ENCODE assay signal across 11 cellular contexts in the genomic region with DNA sequence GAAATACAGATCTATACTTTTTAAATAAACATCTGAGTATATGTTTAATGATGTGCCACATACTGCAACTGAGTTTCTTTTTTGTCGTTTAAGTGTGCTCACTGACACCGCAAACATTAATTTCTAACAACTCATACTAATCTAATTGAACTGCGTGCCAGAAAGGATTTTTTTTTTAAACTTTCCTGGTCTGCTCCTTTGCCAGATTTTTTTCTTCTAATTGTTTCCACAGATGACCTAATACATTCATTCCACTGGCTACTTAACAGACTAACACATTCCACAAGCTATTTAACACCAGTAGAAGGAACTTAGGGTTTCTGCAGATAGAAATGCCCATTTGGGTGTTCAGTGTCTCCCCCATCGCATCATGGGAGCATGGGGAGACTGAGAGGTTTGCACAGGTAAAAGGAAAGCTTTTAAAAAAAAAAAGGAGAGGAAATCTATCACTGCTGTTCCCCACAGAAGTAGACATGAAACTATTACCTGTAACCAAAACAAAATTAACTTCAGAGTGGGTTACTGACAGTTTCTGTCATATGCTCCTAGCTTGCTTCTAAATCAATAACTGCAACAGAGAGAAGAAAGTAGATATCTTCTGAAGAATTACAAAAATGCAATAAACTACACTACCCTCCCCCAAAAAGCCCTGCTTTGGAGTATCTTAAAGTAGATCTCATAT. TPM values are rescaled to one million over a fixed set of nuclear protein-coding genes. Genes with fewer than 3 reads are reported as not detected.
A peak's percentile ranks its signal among the peaks of the same experiment; 100 is the strongest.
DNase-seq lines count a peak whose midpoint lies in the region; ATAC-seq, FAIRE-seq and TF ChIP-seq lines count a peak whose summit lies in the region.
"Had no signal": no experiment of that assay in that cellular context is flagged by ENCODE, and none has a peak within 500 bp of the region (broad histone marks: within the 10 kb centered on the region; RNA-seq: fewer than 3 reads in every experiment).

No MANE protein-coding gene starts in this region.

- H3K9ac ChIP-seq in GM12878 (ENCODE audit: control insufficient read depth, insufficient read depth, low read length), result no peak overlapping the region

- intact Hi-C loops in activated naive CD4-positive, alpha-beta T cell treated with anti-CD3 and anti-CD28 coated beads for 36 hours (cut with micrococcal nuclease), result loop anchor here (1.0 kb wide), 1 partner anchor 16 kb away; no protein-coding TSS in a partner anchor
- intact Hi-C loops in GM12878 (cut with micrococcal nuclease; ENCODE audit: unreplicated experiment) (no loop called here), lower leg skin (cut with DNase I; ENCODE audit: low total_unique reads) (no loop called here)

- TF ChIP-seq EP300 in GM12878 (IDR thresholded peaks at IDR 0.05; ENCODE audit: borderline replicate concordance in 1 of 2, control insufficient read depth in 1 of 2, low read depth in 2 of 2, low read length in 2 of 2), result no peak

- peak overlapping the region; percentile 92 for H3K27ac Mint-ChIP-seq in activated naive CD4-positive, alpha-beta T cell treated with anti-CD3 and anti-CD28 coated beads for 36 hours
- peak overlapping the region; percentile 84 to 94 for H3K27ac Mint-ChIP-seq in stimulated activated naive CD8-positive, alpha-beta T cell treated with anti-CD3 and anti-CD28 coated beads, Interleukin-15, amount 100 ng/mL, for 72 hours

- POLR2A ChIA-PET in GM12878 (lab: Charles Lee), result interaction anchor here (0.6 to 2.8 kb wide), 12 partner anchors 12 to 167 kb away, joined by 3 to 23 read pairs (median 3); no protein-coding TSS in a partner anchor

- H3K4me3 ChIP-seq in GM12878, result no peak overlapping the region
- H3K4me3 ChIP-seq in lower leg skin (ENCODE audit: low read depth, poor library complexity, severe bottlenecking), result no peak overlapping the region
- H3K4me3 ChIP-seq: MG63 had no signal

- H3K27ac ChIP-seq in GM12878 (ENCODE audit: control insufficient read depth, insufficient read depth), result peak overlapping the region; percentile 88

- H3K27me3 Mint-ChIP-seq in activated naive CD4-positive, alpha-beta T cell treated with anti-CD3 and anti-CD28 coated beads for 36 hours (ENCODE audit: low read depth), result no peaks in the 10 kb centered on the region
- H3K27me3 Mint-ChIP-seq in stimulated activated naive CD8-positive, alpha-beta T cell treated with anti-CD3 and anti-CD28 coated beads, Interleukin-15, amount 100 ng/mL, for 72 hours, result no peaks in the 10 kb centered on the region

- H4K20me1 ChIP-seq in GM12878 (ENCODE audit: control insufficient read depth, insufficient read depth), result no peaks in the 10 kb centered on the region

- SMC1A ChIA-PET in GM12878 (lab: Charles Lee; ENCODE audit: uncharacterized antibody, unreplicated experiment), result interaction anchor here (0.6 to 5.9 kb wide), 26 partner anchors 8 to 212 kb away, joined by 3 to 75 read pairs (median 5); no protein-coding TSS in a partner anchor

- TF ChIP-seq POLR2A in GM12878 (IDR thresholded peaks at IDR 0.05; ENCODE audit: low read depth, low read length) (no peak), lower leg skin (IDR thresholded peaks at IDR 0.05) (no peak)

- CTCF ChIA-PET in activated naive CD4-positive, alpha-beta T cell treated with anti-CD3 and anti-CD28 coated beads for 36 hours (lab: Charles Lee), result interaction anchor here (0.6 to 2.0 kb wide), 5 partner anchors 15 to 113 kb away, joined by 4 to 8 read pairs (median 6); no protein-coding TSS in a partner anchor
- CTCF ChIA-PET in GM12878 (lab: Yijun Ruan, JAX), result interaction anchor here (0.5 to 2.6 kb wide), 13 partner anchors 8 to 207 kb away, joined by 3 to 7 read pairs (median 4); no protein-coding TSS in a partner anchor

- peaks cover 4% of the 10 kb centered on the region for H3K36me3 Mint-ChIP-seq in activated naive CD4-positive, alpha-beta T cell treated with anti-CD3 and anti-CD28 coated beads for 36 hours (ENCODE audit: low read depth)

- TF ChIP-seq RAD21 in GM12878 (IDR thresholded peaks at IDR 0.05; ENCODE audit: insufficient read depth, low read depth, low read length), result no peak

- peaks cover 21% of the 10 kb centered on the region for H3K4me1 ChIP-seq in GM12878 (ENCODE audit: control insufficient read depth, insufficient read depth, low read length)

- no peak overlapping the region for H2AFZ ChIP-seq in GM12878 (ENCODE audit: control insufficient read depth, low read depth, low read length)

- H3K4me3 Mint-ChIP-seq in activated naive CD4-positive, alpha-beta T cell treated with anti-CD3 and anti-CD28 coated beads for 36 hours, result peak overlapping the region; percentile 70
- H3K4me3 Mint-ChIP-seq in stimulated activated naive CD8-positive, alpha-beta T cell treated with anti-CD3 and anti-CD28 coated beads, Interleukin-15, amount 100 ng/mL, for 72 hours, result peak overlapping the region; percentile 73 to 78

- no peak for TF ChIP-seq CTCF in GM12878 (IDR thresholded peaks at IDR 0.05 in 2 of 3, conservative IDR thresholded peaks at IDR 0.05 in 1 of 3; ENCODE audit: control insufficient read depth in 2 of 3, extremely low read depth in 1 of 3, insufficient read depth in 1 of 3, low read depth in 3 of 3, low read length in 3 of 3)
- TF ChIP-seq CTCF in lower leg skin (IDR thresholded peaks at IDR 0.05), result no peak

- 65% methylated on average over 4 of the region's 4 CpGs for WGBS in GM12878 (ENCODE audit: insufficient coverage, insufficient replicate concordance, low lambda C conversion rate, missing lambda C conversion rate)
- 43 to 52% methylated on average over 4 of the region's 4 CpGs for WGBS in lower leg skin, 2 donors

- ATAC-seq in HG03135 (IDR thresholded peaks at IDR 0.05; ENCODE audit: unreplicated experiment) (peak; percentile 31), GM12878 (peak; percentile 36)
- no peak for ATAC-seq in stimulated activated naive CD8-positive, alpha-beta T cell treated with anti-CD3 and anti-CD28 coated beads, Interleukin-15, amount 100 ng/mL, for 72 hours

- in situ Hi-C loops in GM12878 (cut with MboI), result no loop called here

- RAD21 ChIA-PET in GM12878 (lab: Charles Lee; ENCODE audit: unreplicated experiment), result interaction anchor here (0.6 to 3.5 kb wide), 19 partner anchors 8 to 118 kb away, joined by 3 to 34 read pairs (median 6); no protein-coding TSS in a partner anchor

- peaks cover 30% of the 10 kb centered on the region for H3K4me1 Mint-ChIP-seq in activated naive CD4-positive, alpha-beta T cell treated with anti-CD3 and anti-CD28 coated beads for 36 hours (ENCODE audit: low read depth)
- peaks cover 34% of the 10 kb centered on the region for H3K4me1 Mint-ChIP-seq in stimulated activated naive CD8-positive, alpha-beta T cell treated with anti-CD3 and anti-CD28 coated beads, Interleukin-15, amount 100 ng/mL, for 72 hours

- DNase-seq in activated naive CD4-positive, alpha-beta T cell treated with anti-CD3 and anti-CD28 coated beads for 36 hours, result no peak
- no peak for DNase-seq in activated naive CD4-positive, alpha-beta T cell treated with Interleukin-2 at 50 U/mL for 16 hours
- DNase-seq in GM12878 (ENCODE audit: low read depth, low spot score) (no peak), DMS79 (lab: John Stamatoyannopoulos, UW) (no peak), lower leg skin (ENCODE audit: low spot score in 2 of 2) (no peak), NOMO-1 treated with DMSO at 0.1 percent for 48 hours (lab: John Stamatoyannopoulos, UW; ENCODE audit: unreplicated experiment) (no peak)
- DNase-seq in stimulated activated naive CD8-positive, alpha-beta T cell treated with anti-CD3 and anti-CD28 coated beads, Interleukin-15, amount 100 ng/mL, for 72 hours, result no peak
- DNase-seq: activated effector memory CD4-positive, alpha-beta T cell treated with anti-CD3 and anti-CD28 coated beads, Interleukin-2, amount 50 U/mL, for 16 hours; AML-193; MG63 had no signal

- peaks cover 87% of the 10 kb centered on the region for H3K79me2 ChIP-seq in GM12878 (ENCODE audit: control insufficient read depth, insufficient read depth, low read length)

- no peak for FAIRE-seq in GM12878 (lab: Jason Lieb, UNC)

- no peaks in the 10 kb centered on the region for H3K9me3 Mint-ChIP-seq in activated naive CD4-positive, alpha-beta T cell treated with anti-CD3 and anti-CD28 coated beads for 36 hours
- H3K9me3 Mint-ChIP-seq in stimulated activated naive CD8-positive, alpha-beta T cell treated with anti-CD3 and anti-CD28 coated beads, Interleukin-15, amount 100 ng/mL, for 72 hours, result no peaks in the 10 kb centered on the region

- peak overlapping the region; percentile 57 for H3K4me2 ChIP-seq in GM12878 (ENCODE audit: control insufficient read depth, insufficient read depth)

- H3K36me3 ChIP-seq in GM12878 (ENCODE audit: control insufficient read depth in 2 of 2, insufficient read depth in 2 of 2, low read length in 1 of 2), result peaks cover 0 to 4% of the 10 kb centered on the region in 2 experiments; a peak in 3 of 4 replicates
- H3K36me3 ChIP-seq: MG63 had no signal

- H3K9me3 ChIP-seq in GM12878 (replicated peaks; ENCODE audit: control insufficient read depth, insufficient read depth, low read length), result no peaks in the 10 kb centered on the region
- H3K9me3 ChIP-seq: MG63 had no signal

- no peaks in the 10 kb centered on the region for H3K27me3 ChIP-seq in GM12878 (replicated peaks in 1 of 2; ENCODE audit: control insufficient read depth in 2 of 2, insufficient read depth in 2 of 2, low read length in 1 of 2)
- H3K27me3 ChIP-seq: MG63 had no signal

- no TSS peak for BruUV-seq in GM12878 (replicated peaks; lab: Mats Ljungman, UMichigan)

TF ChIP-seq in GM12878, 131 proteins besides CTCF, POLR2A, EP300 and RAD21 (continues in another document):
- no peak for TF ChIP-seq NFYA (IDR thresholded peaks at IDR 0.05; ENCODE audit: borderline replicate concordance, low read depth, low read length)
- TF ChIP-seq NFIC (IDR thresholded peaks at IDR 0.05; ENCODE audit: low read depth, low read length), result 0 out of 2 replicates have a peak, but pooled peaks have one; percentile 18

RNA-seq across cellular contexts. Expression of a gene that starts 31.6 kb away (rescaled TPM):
- 10 to 100 TPM; 67.5 to 78.3 TPM for total RNA-seq in activated naive CD4-positive, alpha-beta T cell treated with anti-CD3 and anti-CD28 coated beads for 36 hours
- 127 and 135 TPM in 2 replicates for total RNA-seq in GM12878 (2013; cell fraction: nucleolus; rRNA removed)
- total RNA-seq in GM12878 (2014; rRNA removed) (62.9 and 64.1 TPM in 2 replicates), GM12878 (2014; rRNA removed; fragmentation: Illumina TruSeq; extraction: Trizol) (93.8 and 97.0 TPM in 2 replicates), GM12878 (2021) (133 and 147 TPM in 2 replicates), lower leg skin (10 to 100 TPM; 10.7 to 21.5 (median 15.5) TPM)
- 47.8 TPM for polyA plus RNA-seq in GM12878 (2011; ENCODE audit: low read depth)
- polyA plus RNA-seq in GM12878 (2011; rRNA removed) (196 and 229 TPM in 2 replicates), GM12878 (2014; fragmentation: Illumina TruSeq; extraction: Trizol) (138 and 150 TPM in 2 replicates), GM12878 (2014; fragmentation: Nextera tagmentation; extraction: Ambion mirVana) (10 to 100 TPM; 19.4 to 29.4 TPM), GM12878 (2014; rRNA removed) (77.0 and 88.7 TPM in 2 replicates), GM12878 (2016; fragmentation: Nextera tagmentation; extraction: Ambion mirVana) (100 to 1,000 TPM; 202 to 208 TPM)
- 102 and 107 TPM in 2 replicates for polyA plus RNA-seq in GM12878 (2011; cell fraction: cytosol; rRNA removed)
- 109 and 117 TPM in 2 replicates for polyA plus RNA-seq in GM12878 (2011; cell fraction: nucleus; rRNA removed)
- 97.8 and 124 TPM in 2 replicates for polyA plus RNA-seq in GM12878 (2012)
- polyA minus RNA-seq in GM12878 (2011; rRNA and poly(A)+ RNA removed), result 189 and 277 TPM in 2 replicates
- 51.5 and 57.2 TPM in 2 replicates for polyA minus RNA-seq in GM12878 (2011; cell fraction: cytosol; rRNA and poly(A)+ RNA removed)
- 31.6 and 79.4 TPM in 2 replicates for polyA minus RNA-seq in GM12878 (2011; cell fraction: nucleus; rRNA and poly(A)+ RNA removed)
